In genomic region chr5:126449751-126450271, GRCh38 we compare ENCODE assay signal across 8 cellular contexts. TPM values are rescaled to one million over a fixed set of nuclear protein-coding genes. Genes with fewer than 3 reads are reported as not detected.
A peak's percentile ranks its signal among the peaks of the same experiment; 100 is the strongest.
DNase-seq lines count a peak whose midpoint lies in the region; ATAC-seq and TF ChIP-seq lines count a peak whose summit lies in the region.

No MANE protein-coding gene starts in this region.

- H4K20me1 ChIP-seq in DOHH2 (ENCODE audit: control insufficient read depth, insufficient read depth, low read depth, low read length) (no peaks in the 10 kb centered on the region), Loucy (ENCODE audit: insufficient read depth, low read length, poor library complexity, severe bottlenecking) (no peaks in the 10 kb centered on the region), smooth muscle cell (ENCODE audit: low read depth) (no peaks in the 10 kb centered on the region)

- no peaks in the 10 kb centered on the region for H3F3A ChIP-seq in DOHH2 (ENCODE audit: control insufficient read depth, insufficient read depth)
- 0 out of 2 replicates have a peak, but pooled peaks cover 6% of the 10 kb centered on the region for H3F3A ChIP-seq in Loucy (ENCODE audit: low read depth)
- H3F3A ChIP-seq in smooth muscle cell (ENCODE audit: low read depth) = peaks cover 13% of the 10 kb centered on the region

- H3K9me2 ChIP-seq in DOHH2 (replicated peaks; ENCODE audit: control insufficient read depth, low read length) (no peaks in the 10 kb centered on the region), Loucy (replicated peaks; ENCODE audit: low read depth, low read length) (no peaks in the 10 kb centered on the region)

- H3K4me1 ChIP-seq in DOHH2 (ENCODE audit: control insufficient read depth, low read length) (peaks cover 13% of the 10 kb centered on the region), Loucy (ENCODE audit: insufficient read depth, low read length, poor library complexity, severe bottlenecking) (peaks cover 17% of the 10 kb centered on the region), smooth muscle cell (ENCODE audit: low read depth) (peaks cover 20% of the 10 kb centered on the region), HAP-1 (no peaks in the 10 kb centered on the region)

- no peaks in the 10 kb centered on the region for H3K36me3 ChIP-seq in DOHH2 (ENCODE audit: control insufficient read depth, low read length)
- no peaks in the 10 kb centered on the region for H3K36me3 ChIP-seq in Loucy (ENCODE audit: insufficient read depth, low read length)
- no peaks in the 10 kb centered on the region for H3K36me3 ChIP-seq in smooth muscle cell (ENCODE audit: low read depth)
- H3K36me3 ChIP-seq in HAP-1 (replicated peaks) = no peaks in the 10 kb centered on the region

- H3K27me3 ChIP-seq in DOHH2 (ENCODE audit: control insufficient read depth, low read length) = no peaks in the 10 kb centered on the region
- no peaks in the 10 kb centered on the region for H3K27me3 ChIP-seq in Loucy (ENCODE audit: insufficient read depth, low read length, poor library complexity, severe bottlenecking)
- H3K27me3 ChIP-seq in smooth muscle cell (ENCODE audit: low read depth) = no peaks in the 10 kb centered on the region
- H3K27me3 ChIP-seq in HAP-1 (ENCODE audit: low read depth) = no peaks in the 10 kb centered on the region

- H3K79me2 ChIP-seq in DOHH2 (ENCODE audit: control insufficient read depth, low read length) (no peaks in the 10 kb centered on the region), Loucy (ENCODE audit: insufficient read depth, low read length) (no peaks in the 10 kb centered on the region), smooth muscle cell (ENCODE audit: low read depth) (peaks cover 4% of the 10 kb centered on the region)

- TF ChIP-seq CTCF in DOHH2 (IDR thresholded peaks at IDR 0.05; ENCODE audit: low read depth, low read length, poor library complexity, severe bottlenecking) (no peak), Loucy (conservative IDR thresholded peaks at IDR 0.05; ENCODE audit: low read length) (no peak), fibroblast of villous mesenchyme (IDR thresholded peaks at IDR 0.05; ENCODE audit: insufficient read depth, low read depth, low read length) (no peak), smooth muscle cell (IDR thresholded peaks at IDR 0.05; ENCODE audit: borderline replicate concordance, insufficient read depth, poor library complexity, severe bottlenecking) (no peak)

- peak overlapping the region; percentile 33 for H3K4me2 ChIP-seq in DOHH2 (ENCODE audit: low read length)
- H3K4me2 ChIP-seq in Loucy (ENCODE audit: low read depth, low read length, poor library complexity, severe bottlenecking) = peak overlapping the region; percentile 90
- H3K4me2 ChIP-seq in smooth muscle cell = peak overlapping the region; percentile 72

- in situ Hi-C loops in HAP-1 (cut with MboI; ENCODE audit: low sequenced_read_pairs) = no loop called here

- ATAC-seq in GM21619 (IDR thresholded peaks at IDR 0.05; ENCODE audit: unreplicated experiment) = peak; percentile 77

- peak overlapping the region; percentile 15 for H3K4me3 ChIP-seq in DOHH2 (ENCODE audit: low read length)
- peak overlapping the region; percentile 73 for H3K4me3 ChIP-seq in Loucy (ENCODE audit: low read length, poor library complexity, severe bottlenecking)
- no peak overlapping the region for H3K4me3 ChIP-seq in fibroblast of villous mesenchyme (ENCODE audit: low read depth, low read length)
- H3K4me3 ChIP-seq in smooth muscle cell = no peak overlapping the region
- H3K4me3 ChIP-seq in HAP-1 = no peak overlapping the region

- peak; percentile 50 for DNase-seq in activated T-cell treated with anti-CD3 and anti-CD28 coated beads for 48 hours (ENCODE audit: low read depth)
- peak; percentile 63 for DNase-seq in fibroblast of villous mesenchyme (ENCODE audit: low read depth)
- no peak for DNase-seq in smooth muscle cell (lab: John Stamatoyannopoulos, UW; ENCODE audit: unreplicated experiment)
- DNase-seq in NCI-H1694 treated with DMSO at 0.1 percent for 48 hours (lab: John Stamatoyannopoulos, UW) = no peak
- no peak for DNase-seq in HAP-1 (ENCODE audit: low spot score in 2 of 2)

- H3K27ac ChIP-seq in DOHH2 (ENCODE audit: low read depth, low read length) (no peak overlapping the region), smooth muscle cell (ENCODE audit: low read depth) (peak overlapping the region; percentile 89)

- H2AFZ ChIP-seq in Loucy (ENCODE audit: low read length) (peak overlapping the region; percentile 97), smooth muscle cell (ENCODE audit: low read depth) (peak overlapping the region; percentile 75)

- H3K9ac ChIP-seq in Loucy (ENCODE audit: low read depth, low read length, poor library complexity, severe bottlenecking) (peak overlapping the region; percentile 73), smooth muscle cell (ENCODE audit: low read depth) (peak overlapping the region; percentile 72)

- no peaks in the 10 kb centered on the region for H3K9me3 ChIP-seq in DOHH2 (ENCODE audit: control insufficient read depth, insufficient read depth, low read length)
- no peaks in the 10 kb centered on the region for H3K9me3 ChIP-seq in Loucy (ENCODE audit: insufficient read depth, low read depth, low read length)
- no peaks in the 10 kb centered on the region for H3K9me3 ChIP-seq in smooth muscle cell (replicated peaks; ENCODE audit: low read depth)
- H3K9me3 ChIP-seq in HAP-1 = no peaks in the 10 kb centered on the region

- WGBS in smooth muscle cell (ENCODE audit: low lambda C conversion rate) = 47% methylated on average over 8 of the region's 8 CpGs

RNA-seq across cellular contexts. Expression of gene GRAMD2B, which starts 26.6 kb away (rescaled TPM):
- 61.8 and 113 TPM in 2 replicates for total RNA-seq in fibroblast of villous mesenchyme
- total RNA-seq in smooth muscle cell = 27.3 and 33.1 TPM in 2 replicates
- polyA plus RNA-seq in smooth muscle cell = 8.7 and 28.9 TPM in 2 replicates

Comparison
In these comparisons a context has a peak if more than half of its experiments do, and no peak if none do; other contexts are left out.
1. H3K4me2 ChIP-seq: peak in every context shown above with its lines; median percentile 90 in Loucy; 72 in smooth muscle cell; 33 in DOHH2.
2. H3K4me3 ChIP-seq: peak in DOHH2 (single experiment) and Loucy (single experiment); none in fibroblast of villous mesenchyme (single experiment), smooth muscle cell (single experiment) and HAP-1 (single experiment).
3. DNase-seq: peak in activated T-cell treated with anti-CD3 and anti-CD28 coated beads for 48 hours (single experiment) and fibroblast of villous mesenchyme (single experiment); none in smooth muscle cell (single experiment), NCI-H1694 treated with DMSO at 0.1 percent for 48 hours (single experiment) and HAP-1 (0 of 2).